Comparison of ENCODE assay signal across 10 cellular contexts in the genomic region with DNA sequence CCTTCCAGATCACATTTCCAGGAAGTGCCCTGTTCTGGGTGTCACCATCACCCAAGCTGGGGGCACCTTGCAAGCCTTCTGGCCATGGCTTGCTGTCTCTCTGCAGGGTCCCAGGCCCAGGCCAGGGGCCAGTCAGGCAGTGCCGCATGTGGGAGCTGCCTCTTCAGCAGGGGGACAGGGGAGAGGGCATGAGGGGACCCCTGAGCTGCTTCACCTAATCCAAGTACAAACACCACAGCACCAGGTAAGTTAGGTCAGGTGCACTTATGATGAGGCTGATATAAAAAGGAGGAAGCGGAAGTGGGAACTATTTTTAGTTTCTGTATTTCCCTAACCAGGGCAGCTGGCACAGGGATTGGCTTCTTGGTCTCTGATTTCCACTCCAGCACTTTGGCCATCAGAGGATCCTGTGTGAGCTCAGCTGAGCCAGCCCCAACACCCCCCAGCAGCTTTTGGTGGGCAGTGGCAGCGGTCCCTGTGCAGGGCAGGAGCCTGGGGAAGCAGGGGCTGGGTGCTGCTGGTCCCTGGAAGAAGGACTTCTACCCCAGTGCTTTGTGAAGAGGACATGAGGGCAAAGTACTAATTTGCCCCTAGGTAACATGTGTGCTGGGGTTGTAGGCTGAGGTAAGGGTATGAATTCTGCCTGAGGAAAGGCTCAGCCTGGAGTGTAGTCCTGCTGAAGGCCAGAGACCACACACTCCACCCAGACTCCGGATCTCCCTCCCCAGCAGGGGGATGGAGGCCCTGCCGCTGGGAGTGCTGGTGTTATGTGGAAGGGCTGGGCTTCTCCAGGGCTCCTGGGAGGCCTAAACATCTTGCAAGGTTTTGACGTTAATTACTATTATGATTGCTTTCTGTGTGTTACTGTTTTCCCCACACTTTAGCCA. TPM values are rescaled to one million over a fixed set of nuclear protein-coding genes. Genes with fewer than 3 reads are reported as not detected.
DNase-seq lines count a peak whose midpoint lies in the region; ATAC-seq, FAIRE-seq and TF ChIP-seq lines count a peak whose summit lies in the region.
"Had no signal": no experiment of that assay in that cellular context is flagged by ENCODE, and none has a peak within 500 bp of the region (broad histone marks: within the 10 kb centered on the region; RNA-seq: fewer than 3 reads in every experiment).

No MANE protein-coding gene starts in this region.

- 58% methylated on average over 6 of the region's 6 CpGs for WGBS in GM12878 (ENCODE audit: insufficient coverage, insufficient replicate concordance, low lambda C conversion rate, missing lambda C conversion rate)

- peak overlapping the region; percentile 68 for H3K27ac ChIP-seq in GM12878 (ENCODE audit: control insufficient read depth, insufficient read depth)
- peak overlapping the region; percentile 63 for H3K27ac ChIP-seq in naive thymus-derived CD4-positive, alpha-beta T cell (ENCODE audit: low read depth, low read length)

- POLR2A ChIA-PET in GM12878 (lab: Charles Lee), result interaction anchor here (0.6 to 3.7 kb wide), 6 partner anchors 20 to 84 kb away, joined by 3 to 24 read pairs (median 10); no protein-coding TSS in a partner anchor
- POLR2A ChIA-PET in naive thymus-derived CD4-positive, alpha-beta T cell (lab: Charles Lee), result no interaction called here
- POLR2A ChIA-PET in activated CD4-positive, alpha-beta memory T cell treated with anti-CD3 and anti-CD28 coated beads for 36 hours (lab: Charles Lee), result no interaction called here

- TF ChIP-seq RAD21 in GM12878 (IDR thresholded peaks at IDR 0.05; ENCODE audit: insufficient read depth, low read depth, low read length), result no peak

- H3K9me3 Mint-ChIP-seq in naive thymus-derived CD4-positive, alpha-beta T cell, result no peaks in the 10 kb centered on the region
- H3K9me3 Mint-ChIP-seq in activated CD4-positive, alpha-beta memory T cell treated with anti-CD3 and anti-CD28 coated beads for 36 hours, result no peaks in the 10 kb centered on the region
- H3K9me3 Mint-ChIP-seq: activated naive CD8-positive, alpha-beta T cell treated with anti-CD3 and anti-CD28 coated beads for 36 hours had no signal

- peak overlapping the region; percentile 2 for H3K4me3 ChIP-seq in Jurkat, Clone E6-1 (ENCODE audit: low read length)
- H3K4me3 ChIP-seq in GM12878, result no peak overlapping the region
- no peak overlapping the region for H3K4me3 ChIP-seq in naive thymus-derived CD4-positive, alpha-beta T cell (ENCODE audit: low read length)

- no peaks in the 10 kb centered on the region for H3K36me3 ChIP-seq in GM12878 (ENCODE audit: control insufficient read depth in 2 of 2, insufficient read depth in 2 of 2, low read length in 1 of 2)
- H3K36me3 ChIP-seq in naive thymus-derived CD4-positive, alpha-beta T cell (ENCODE audit: control insufficient read depth in 2 of 3, insufficient read depth in 3 of 3, low read length in 3 of 3), result no peaks in the 10 kb centered on the region

- ATAC-seq in GM12878, result peak; percentile 1; the same call in 2 of the 3 replicates
- no peak for ATAC-seq in naive thymus-derived CD4-positive, alpha-beta T cell
- no peak for ATAC-seq in HG03095 (IDR thresholded peaks at IDR 0.05; ENCODE audit: unreplicated experiment)

- no peak for TF ChIP-seq CTCF in GM12878 (IDR thresholded peaks at IDR 0.05 in 2 of 3, conservative IDR thresholded peaks at IDR 0.05 in 1 of 3; ENCODE audit: control insufficient read depth in 2 of 3, extremely low read depth in 1 of 3, insufficient read depth in 1 of 3, low read depth in 3 of 3, low read length in 3 of 3)

- H3K4me1 Mint-ChIP-seq in naive thymus-derived CD4-positive, alpha-beta T cell, result peaks cover 16 to 46% (median 38%) of the 10 kb centered on the region in 7 donors
- H3K4me1 Mint-ChIP-seq in activated CD4-positive, alpha-beta memory T cell treated with anti-CD3 and anti-CD28 coated beads for 36 hours (ENCODE audit: low read depth), result peaks cover 20% of the 10 kb centered on the region

- peak overlapping the region; percentile 7 to 81 (median 58) for H3K4me3 Mint-ChIP-seq in naive thymus-derived CD4-positive, alpha-beta T cell
- no peak overlapping the region for H3K4me3 Mint-ChIP-seq in activated CD4-positive, alpha-beta memory T cell treated with anti-CD3 and anti-CD28 coated beads for 36 hours
- H3K4me3 Mint-ChIP-seq: activated naive CD8-positive, alpha-beta T cell treated with anti-CD3 and anti-CD28 coated beads for 36 hours had no signal

- peaks cover 0 to 10% (median 0%) of the 10 kb centered on the region in 5 donors for H3K27me3 Mint-ChIP-seq in naive thymus-derived CD4-positive, alpha-beta T cell
- peaks cover 8% of the 10 kb centered on the region for H3K27me3 Mint-ChIP-seq in activated CD4-positive, alpha-beta memory T cell treated with anti-CD3 and anti-CD28 coated beads for 36 hours

- CTCF ChIA-PET in GM12878 (lab: Yijun Ruan, JAX), result interaction anchor here (0.6 to 3.6 kb wide), 7 partner anchors 9 to 84 kb away, joined by 3 to 13 read pairs (median 6); no protein-coding TSS in a partner anchor
- CTCF ChIA-PET in naive thymus-derived CD4-positive, alpha-beta T cell (lab: Charles Lee), result no interaction called here
- CTCF ChIA-PET in activated CD4-positive, alpha-beta memory T cell treated with anti-CD3 and anti-CD28 coated beads for 36 hours (lab: Charles Lee), result no interaction called here

- peak overlapping the region; percentile 23; the same call in 1 of the 2 replicates for H2AFZ ChIP-seq in GM12878 (ENCODE audit: control insufficient read depth, low read depth, low read length)

- peak overlapping the region in 8 of 9 donors; percentile 4 to 97 (median 81) for H3K27ac Mint-ChIP-seq in naive thymus-derived CD4-positive, alpha-beta T cell
- no peak overlapping the region for H3K27ac Mint-ChIP-seq in activated CD4-positive, alpha-beta memory T cell treated with anti-CD3 and anti-CD28 coated beads for 36 hours
- H3K27ac Mint-ChIP-seq: activated naive CD8-positive, alpha-beta T cell treated with anti-CD3 and anti-CD28 coated beads for 36 hours had no signal

- H3K36me3 Mint-ChIP-seq in naive thymus-derived CD4-positive, alpha-beta T cell, result no peaks in the 10 kb centered on the region
- H3K36me3 Mint-ChIP-seq in activated CD4-positive, alpha-beta memory T cell treated with anti-CD3 and anti-CD28 coated beads for 36 hours, result no peaks in the 10 kb centered on the region
- H3K36me3 Mint-ChIP-seq: activated naive CD8-positive, alpha-beta T cell treated with anti-CD3 and anti-CD28 coated beads for 36 hours had no signal

- FAIRE-seq in GM12878 (lab: Jason Lieb, UNC), result no peak

- SMC1A ChIA-PET in GM12878 (lab: Charles Lee; ENCODE audit: uncharacterized antibody, unreplicated experiment), result interaction anchor here (0.8 to 3.6 kb wide), 11 partner anchors 8 to 96 kb away, joined by 3 to 22 read pairs (median 4); no protein-coding TSS in a partner anchor

- TF ChIP-seq POLR2A in GM12878 (IDR thresholded peaks at IDR 0.05; ENCODE audit: low read depth, low read length), result no peak

- no peaks in the 10 kb centered on the region for H3K79me2 ChIP-seq in GM12878 (ENCODE audit: control insufficient read depth, insufficient read depth, low read length)

- in situ Hi-C loops in GM12878 (cut with MboI), result no loop called here

- H3K9ac ChIP-seq in GM12878 (ENCODE audit: control insufficient read depth, insufficient read depth, low read length), result peak overlapping the region; percentile 48; the same call in 1 of the 2 replicates

- H3K4me2 ChIP-seq in GM12878 (ENCODE audit: control insufficient read depth, insufficient read depth), result peak overlapping the region; percentile 74

- RAD21 ChIA-PET in GM12878 (lab: Charles Lee; ENCODE audit: unreplicated experiment), result interaction anchor here (1.0 to 3.8 kb wide), 7 partner anchors 8 to 84 kb away, joined by 3 to 25 read pairs (median 7); no protein-coding TSS in a partner anchor

- intact Hi-C loops in GM12878 (cut with micrococcal nuclease; ENCODE audit: unreplicated experiment), result loop anchor here (2.0 to 10.0 kb wide), 2 partner anchors 47 to 175 kb away; no protein-coding TSS in a partner anchor
- intact Hi-C loops in naive thymus-derived CD4-positive, alpha-beta T cell (cut with micrococcal nuclease), result loop anchor here (5.0 to 10.0 kb wide), 8 partner anchors 65 to 1303 kb away; partner anchors contain the start of genes LSS (in 2 of the 2), CFAP410 (in 1 of the 2), COL6A1 (in 1 of the 2) and ITGB2 (in 1 of the 2)
- intact Hi-C loops in activated CD4-positive, alpha-beta memory T cell treated with anti-CD3 and anti-CD28 coated beads for 36 hours (cut with micrococcal nuclease), result loop anchor here (5.0 to 10.0 kb wide), 2 partner anchors 587 to 715 kb away; partner anchors contain the start of genes ITGB2 and LSS

- no TSS peak for BruUV-seq in GM12878 (replicated peaks; lab: Mats Ljungman, UMichigan)

- H4K20me1 ChIP-seq in GM12878 (ENCODE audit: control insufficient read depth, insufficient read depth), result no peaks in the 10 kb centered on the region

- TF ChIP-seq EP300 in GM12878 (IDR thresholded peaks at IDR 0.05; ENCODE audit: borderline replicate concordance in 1 of 2, control insufficient read depth in 1 of 2, low read depth in 2 of 2, low read length in 2 of 2), result no peak

- H3K9me3 ChIP-seq in GM12878 (replicated peaks; ENCODE audit: control insufficient read depth, insufficient read depth, low read length), result no peaks in the 10 kb centered on the region
- no peaks in the 10 kb centered on the region for H3K9me3 ChIP-seq in naive thymus-derived CD4-positive, alpha-beta T cell (ENCODE audit: control insufficient read depth in 2 of 3, low read length in 3 of 3)

- DNase-seq in COLO668 (lab: John Stamatoyannopoulos, UW; ENCODE audit: unreplicated experiment), result peak; percentile 69
- peak; percentile 45 for DNase-seq in Jurkat, Clone E6-1 (ENCODE audit: low read depth, low spot score)
- DNase-seq in GM12878 (ENCODE audit: low read depth, low spot score), result no peak
- DNase-seq in naive thymus-derived CD4-positive, alpha-beta T cell, result no peak
- DNase-seq in retina, result no peak
- no peak for DNase-seq in stimulated activated naive CD4-positive, alpha-beta T cell (lab: John Stamatoyannopoulos, UW)
- DNase-seq in activated CD4-positive, alpha-beta memory T cell treated with anti-CD3 and anti-CD28 coated beads for 36 hours, result no peak
- DNase-seq: activated naive CD8-positive, alpha-beta T cell treated with anti-CD3 and anti-CD28 coated beads for 36 hours; NCI-H345 had no signal

- peaks cover 30% of the 10 kb centered on the region for H3K4me1 ChIP-seq in GM12878 (ENCODE audit: control insufficient read depth, insufficient read depth, low read length)
- H3K4me1 ChIP-seq in naive thymus-derived CD4-positive, alpha-beta T cell (ENCODE audit: control insufficient read depth in 2 of 2, insufficient read depth in 2 of 2, low read length in 2 of 2), result peaks cover 6 to 36% of the 10 kb centered on the region in 2 donors

- H3K27me3 ChIP-seq in GM12878 (replicated peaks in 1 of 2; ENCODE audit: control insufficient read depth in 2 of 2, insufficient read depth in 2 of 2, low read length in 1 of 2), result no peaks in the 10 kb centered on the region
- peaks cover 0 to 10% of the 10 kb centered on the region in 2 donors for H3K27me3 ChIP-seq in naive thymus-derived CD4-positive, alpha-beta T cell (ENCODE audit: control insufficient read depth in 2 of 2, insufficient read depth in 2 of 2, low read length in 2 of 2)

RNA-seq across cellular contexts. Expression of gene PCBP3, which starts 3.3 kb away (rescaled TPM):
- 6.4 TPM for polyA plus RNA-seq in Jurkat, Clone E6-1 (2012; ENCODE audit: insufficient read depth, insufficient read length)
- 55.6 and 60.9 TPM in 2 replicates for total RNA-seq in GM12878 (2013; cell fraction: nucleolus; rRNA removed)
- total RNA-seq in GM12878 (2014; rRNA removed) (not detected in 2 replicates), GM12878 (2014; rRNA removed; fragmentation: Illumina TruSeq; extraction: Trizol) (0.32 and 0.45 TPM in 2 replicates), GM12878 (2021) (0.27 and 0.46 TPM in 2 replicates)
- 0.51 TPM for polyA plus RNA-seq in GM12878 (2011; ENCODE audit: low read depth)
- polyA plus RNA-seq in GM12878 (2011; rRNA removed) (0.35 and 0.77 TPM in 2 replicates), GM12878 (2014; fragmentation: Illumina TruSeq; extraction: Trizol) (0.71 TPM in 1 of 2 replicates, not detected in the other), GM12878 (2014; fragmentation: Nextera tagmentation; extraction: Ambion mirVana) (not detected), GM12878 (2014; rRNA removed) (0.15 and 0.32 TPM in 2 replicates), GM12878 (2016; fragmentation: Nextera tagmentation; extraction: Ambion mirVana) (1 to 10 TPM in 1 of 2 experiments, under 1 TPM in 1; 0.09 to 1.3 TPM)
- 0.24 and 0.87 TPM in 2 replicates for polyA plus RNA-seq in GM12878 (2011; cell fraction: cytosol; rRNA removed)
- polyA plus RNA-seq in GM12878 (2011; cell fraction: nucleus; rRNA removed), result 2.7 and 2.8 TPM in 2 replicates
- polyA plus RNA-seq in GM12878 (2012), result 1.4 TPM in 2 replicates
- polyA minus RNA-seq in GM12878 (2011; rRNA and poly(A)+ RNA removed), result 2.1 and 3.7 TPM in 2 replicates
- polyA minus RNA-seq in GM12878 (2011; cell fraction: cytosol; rRNA and poly(A)+ RNA removed), result not detected in 2 replicates
- 3.4 and 8.4 TPM in 2 replicates for polyA minus RNA-seq in GM12878 (2011; cell fraction: nucleus; rRNA and poly(A)+ RNA removed)
- 1 to 10 TPM; 1.2 to 5.2 (median 4.0) TPM for total RNA-seq in naive thymus-derived CD4-positive, alpha-beta T cell
- polyA plus RNA-seq in naive thymus-derived CD4-positive, alpha-beta T cell, result 1 to 10 TPM; 1.5 to 1.6 TPM
- total RNA-seq in activated CD4-positive, alpha-beta memory T cell treated with anti-CD3 and anti-CD28 coated beads for 36 hours, result 1 to 10 TPM; 5.3 to 6.6 TPM

Comparison
In these comparisons a context has a peak if more than half of its experiments do, and no peak if none do; other contexts are left out.
1. DNase-seq: peak in COLO668 (single experiment) and Jurkat, Clone E6-1 (single experiment); none in GM12878 (single experiment), naive thymus-derived CD4-positive, alpha-beta T cell (0 of 9), retina (single experiment), stimulated activated naive CD4-positive, alpha-beta T cell (0 of 6) and activated CD4-positive, alpha-beta memory T cell treated with anti-CD3 and anti-CD28 coated beads for 36 hours (single experiment).